19 cellular contexts compared by ENCODE assay signal in genomic region chr2:95075440-95075885, GRCh38. TPM values are rescaled to one million over a fixed set of nuclear protein-coding genes. Genes with fewer than 3 reads are reported as not detected.
A peak's percentile ranks its signal among the peaks of the same experiment; 100 is the strongest.
DNase-seq lines count a peak whose midpoint lies in the region; ATAC-seq and TF ChIP-seq lines count a peak whose summit lies in the region.
"Had no signal": no experiment of that assay in that cellular context is flagged by ENCODE, and none has a peak within 500 bp of the region (broad histone marks: within the 10 kb centered on the region; RNA-seq: fewer than 3 reads in every experiment).

No MANE protein-coding gene starts in this region.

- H2BK5ac ChIP-seq in neuronal stem cell (ENCODE audit: low read length): no peak overlapping the region

- H4K91ac ChIP-seq in neuronal stem cell (ENCODE audit: low read depth, low read length, poor library complexity): no peak overlapping the region

- H3K23ac ChIP-seq in neuronal stem cell (ENCODE audit: low read depth, low read length, poor library complexity): no peak overlapping the region

- ATAC-seq in activated naive CD8-positive, alpha-beta T cell treated with anti-CD3 and anti-CD28 coated beads, Interleukin-2, amount 10 ng/mL, durations not matched to agents 7 days and 5 days (ENCODE audit: low read depth): no peak
- ATAC-seq: A549, Panc1 had no signal

- H3K27me3 ChIP-seq in neuronal stem cell (ENCODE audit: control insufficient read depth in 3 of 3, insufficient read depth in 3 of 3, low read depth in 1 of 3, low read length in 3 of 3): peaks cover 0 to 8% (median 0%) of the 10 kb centered on the region in 3 experiments
- H3K27me3 ChIP-seq: colonic mucosa had no signal

- peaks cover 3% of the 10 kb centered on the region for H3K9me3 Mint-ChIP-seq in activated CD4-positive, alpha-beta T cell treated with anti-CD3 and anti-CD28 coated beads, Interleukin-2, amount 10 ng/mL, durations not matched to agents 7 days and 5 days
- H3K9me3 Mint-ChIP-seq in activated naive CD8-positive, alpha-beta T cell treated with anti-CD3 and anti-CD28 coated beads, Interleukin-2, amount 10 ng/mL, durations not matched to agents 7 days and 5 days: no peaks in the 10 kb centered on the region

- CTCF ChIA-PET in activated CD4-positive, alpha-beta T cell treated with anti-CD3 and anti-CD28 coated beads, Interleukin-2, amount 10 ng/mL, durations not matched to agents 7 days and 5 days (lab: Charles Lee): interaction anchor here (1.1 to 10.6 kb wide), 10 partner anchors 11 to 52 kb away, joined by 3 to 149 read pairs (median 13); partner anchors contain the start of genes MAL and MRPS5

- no peak overlapping the region for H3K18ac ChIP-seq in neuronal stem cell (ENCODE audit: low read length)

- WGBS in neuronal stem cell (ENCODE audit: extremely low coverage in 2 of 2, insufficient read length in 2 of 2, insufficient replicate concordance in 1 of 2), 2 donors: no CpG with 5 or more reads among the region's 6 CpGs

- H3K14ac ChIP-seq in neuronal stem cell (ENCODE audit: low read length): no peak overlapping the region

- peaks cover 84% of the 10 kb centered on the region for H3K4me1 Mint-ChIP-seq in activated CD4-positive, alpha-beta T cell treated with anti-CD3 and anti-CD28 coated beads, Interleukin-2, amount 10 ng/mL, durations not matched to agents 7 days and 5 days
- peaks cover 65% of the 10 kb centered on the region for H3K4me1 Mint-ChIP-seq in activated naive CD8-positive, alpha-beta T cell treated with anti-CD3 and anti-CD28 coated beads, Interleukin-2, amount 10 ng/mL, durations not matched to agents 7 days and 5 days

- peaks cover 1 to 2% of the 10 kb centered on the region in 2 donors for H3K4me1 ChIP-seq in neuronal stem cell (ENCODE audit: control insufficient read depth in 2 of 2, insufficient read depth in 1 of 2, low read depth in 1 of 2, low read length in 2 of 2)

- no peak overlapping the region for H3K27ac ChIP-seq in neuronal stem cell (replicated peaks; ENCODE audit: low read length)
- H3K27ac ChIP-seq: A549, colonic mucosa, tibial nerve had no signal

- H2AFZ ChIP-seq in neuronal stem cell (ENCODE audit: low read length): no peak overlapping the region

- no peak overlapping the region for H4K8ac ChIP-seq in neuronal stem cell (ENCODE audit: low read depth, low read length)

- H2BK120ac ChIP-seq in neuronal stem cell (ENCODE audit: low read depth, low read length): no peak overlapping the region

- H3K36me3 Mint-ChIP-seq in activated CD4-positive, alpha-beta T cell treated with anti-CD3 and anti-CD28 coated beads, Interleukin-2, amount 10 ng/mL, durations not matched to agents 7 days and 5 days (ENCODE audit: low read depth): peaks cover 26% of the 10 kb centered on the region
- H3K36me3 Mint-ChIP-seq in activated naive CD8-positive, alpha-beta T cell treated with anti-CD3 and anti-CD28 coated beads, Interleukin-2, amount 10 ng/mL, durations not matched to agents 7 days and 5 days: peaks cover 5% of the 10 kb centered on the region

- peak overlapping the region; percentile 88 for H3K4me3 Mint-ChIP-seq in activated CD4-positive, alpha-beta T cell treated with anti-CD3 and anti-CD28 coated beads, Interleukin-2, amount 10 ng/mL, durations not matched to agents 7 days and 5 days
- H3K4me3 Mint-ChIP-seq in activated naive CD8-positive, alpha-beta T cell treated with anti-CD3 and anti-CD28 coated beads, Interleukin-2, amount 10 ng/mL, durations not matched to agents 7 days and 5 days: peak overlapping the region; percentile 86

- H3K36me3 ChIP-seq in neuronal stem cell (replicated peaks in 1 of 2; ENCODE audit: control insufficient read depth in 2 of 2, insufficient read depth in 2 of 2, low read length in 2 of 2): no peaks in the 10 kb centered on the region
- H3K36me3 ChIP-seq: colonic mucosa, tibial nerve had no signal

- H2AK5ac ChIP-seq in neuronal stem cell (ENCODE audit: low read depth, low read length): peak overlapping the region; percentile 94

- in situ Hi-C loops in GM13976 (cut with MboI; ENCODE audit: low sequenced_read_pairs, unreplicated experiment): loop anchor here (10.0 kb wide), 1 partner anchor 61 kb away; no protein-coding TSS in a partner anchor
- in situ Hi-C loops in KBM-7 (cut with MboI; ENCODE audit: low pct_unique_long_range_greater_than_20kb, low sequenced_read_pairs): no loop called here
- in situ Hi-C loops in G401 (cut with HindIII; ENCODE audit: low sequenced_read_pairs): no loop called here

- no peak for DNase-seq in activated CD4-positive, alpha-beta T cell treated with anti-CD3 and anti-CD28 coated beads, Interleukin-2, amount 10 ng/mL, durations not matched to agents 7 days and 5 days
- DNase-seq in activated CD4-positive, alpha-beta T cell treated with anti-CD3 and anti-CD28 coated beads, Interleukin-2, amount 50 U/mL, for 48 hours: no peak
- DNase-seq in GM13976 (ENCODE audit: low spot score): peak; percentile 22
- DNase-seq in activated naive CD8-positive, alpha-beta T cell treated with anti-CD3 and anti-CD28 coated beads, Interleukin-2, amount 10 ng/mL, durations not matched to agents 7 days and 5 days: no peak
- no peak for DNase-seq in neuronal stem cell (ENCODE audit: low spot score)
- DNase-seq in NCI-H82 (lab: John Stamatoyannopoulos, UW): no peak
- no peak for DNase-seq in KBM-7
- DNase-seq in G401 (ENCODE audit: low spot score): no peak
- DNase-seq: activated effector memory CD4-positive, alpha-beta T cell treated with Interleukin-2 at 50 U/mL for 16 hours; colonic mucosa; hippocampal formation; islet precursor cell; mammary epithelial cell; NCI-H146 had no signal

- TF ChIP-seq CTCF in GM13976 (IDR thresholded peaks at IDR 0.05; ENCODE audit: borderline replicate concordance, control extremely low read depth, extremely low read depth, insufficient read depth, missing control alignments): no peak

- H3K27ac Mint-ChIP-seq in activated CD4-positive, alpha-beta T cell treated with anti-CD3 and anti-CD28 coated beads, Interleukin-2, amount 10 ng/mL, durations not matched to agents 7 days and 5 days: peak overlapping the region; percentile 98
- peak overlapping the region; percentile 95 for H3K27ac Mint-ChIP-seq in activated naive CD8-positive, alpha-beta T cell treated with anti-CD3 and anti-CD28 coated beads, Interleukin-2, amount 10 ng/mL, durations not matched to agents 7 days and 5 days

- no peak overlapping the region for H3K9ac ChIP-seq in neuronal stem cell (ENCODE audit: low read depth, low read length, poor library complexity)

- no peaks in the 10 kb centered on the region for H3K9me3 ChIP-seq in neuronal stem cell (replicated peaks in 1 of 2; ENCODE audit: control insufficient read depth in 2 of 2, insufficient read depth in 1 of 2, low read depth in 1 of 2, low read length in 2 of 2)
- H3K9me3 ChIP-seq: A549, colonic mucosa, tibial nerve had no signal

- no peak overlapping the region for H2BK12ac ChIP-seq in neuronal stem cell (ENCODE audit: low read length)

- POLR2A ChIA-PET in activated CD4-positive, alpha-beta T cell treated with anti-CD3 and anti-CD28 coated beads, Interleukin-2, amount 10 ng/mL, durations not matched to agents 7 days and 5 days (lab: Charles Lee): no interaction called here
- POLR2A ChIA-PET in activated naive CD8-positive, alpha-beta T cell treated with anti-CD3 and anti-CD28 coated beads, Interleukin-2, amount 10 ng/mL, durations not matched to agents 7 days and 5 days (lab: Charles Lee): interaction anchor here (0.7 to 10.3 kb wide), 8 partner anchors 15 to 89 kb away, joined by 4 to 358 read pairs (median 7); partner anchors contain the start of genes MAL and MRPS5

- H3K4ac ChIP-seq in neuronal stem cell (ENCODE audit: low read length): no peak overlapping the region

- no peaks in the 10 kb centered on the region for H3K27me3 Mint-ChIP-seq in activated CD4-positive, alpha-beta T cell treated with anti-CD3 and anti-CD28 coated beads, Interleukin-2, amount 10 ng/mL, durations not matched to agents 7 days and 5 days
- H3K27me3 Mint-ChIP-seq in activated naive CD8-positive, alpha-beta T cell treated with anti-CD3 and anti-CD28 coated beads, Interleukin-2, amount 10 ng/mL, durations not matched to agents 7 days and 5 days: peaks cover 3% of the 10 kb centered on the region

- H3K4me3 ChIP-seq in neuronal stem cell (ENCODE audit: low read length in 2 of 2): no peak overlapping the region
- H3K4me3 ChIP-seq: colonic mucosa, tibial nerve had no signal

- peak overlapping the region; percentile 39 for H2BK15ac ChIP-seq in neuronal stem cell (ENCODE audit: low read length)

- peaks cover 2% of the 10 kb centered on the region for H3K79me1 ChIP-seq in neuronal stem cell (ENCODE audit: low read depth, low read length)

- H3K4me2 ChIP-seq in neuronal stem cell (ENCODE audit: insufficient read depth, low read length, poor library complexity, severe bottlenecking): no peak overlapping the region

RNA-seq across cellular contexts. Expression of gene MRPS5, which starts 46.1 kb away (rescaled TPM):
- 10 to 100 TPM; 70.3 to 71.7 TPM for total RNA-seq in activated CD4-positive, alpha-beta T cell treated with anti-CD3 and anti-CD28 coated beads, Interleukin-2, amount 10 ng/mL, durations not matched to agents 7 days and 5 days
- 10 to 100 TPM; 75.2 to 79.3 TPM for total RNA-seq in activated naive CD8-positive, alpha-beta T cell treated with anti-CD3 and anti-CD28 coated beads, Interleukin-2, amount 10 ng/mL, durations not matched to agents 7 days and 5 days
- polyA plus RNA-seq in neuronal stem cell (2013, experiment 1 of 2): 67.1 TPM
- polyA plus RNA-seq in neuronal stem cell (2013, experiment 2 of 2): 65.8 TPM
- 76.7 and 85.7 TPM in 2 replicates for total RNA-seq in G401 (2014; rRNA removed; shearing (Covaris generic))

RNA-seq across cellular contexts. Expression of gene MAL, which starts 50.0 kb away (rescaled TPM):
- total RNA-seq in activated CD4-positive, alpha-beta T cell treated with anti-CD3 and anti-CD28 coated beads, Interleukin-2, amount 10 ng/mL, durations not matched to agents 7 days and 5 days: 100 to 1,000 TPM; 237 to 339 TPM
- 100 to 1,000 TPM; 174 to 184 TPM for total RNA-seq in activated naive CD8-positive, alpha-beta T cell treated with anti-CD3 and anti-CD28 coated beads, Interleukin-2, amount 10 ng/mL, durations not matched to agents 7 days and 5 days
- polyA plus RNA-seq in neuronal stem cell (2013, experiment 1 of 2): 0.18 TPM
- polyA plus RNA-seq in neuronal stem cell (2013, experiment 2 of 2): 0.19 TPM
- total RNA-seq in G401 (2014; rRNA removed; shearing (Covaris generic)): not detected in 2 replicates
- total RNA-seq: fibroblast of villous mesenchyme, mammary epithelial cell had no signal
- polyA plus RNA-seq: A549, mammary epithelial cell, neural cell had no signal

Comparison
In these comparisons a context has a peak if more than half of its experiments do, and no peak if none do; other contexts are left out.
1. RNA of gene MAL, which starts 50.0 kb away (total RNA-seq): 237 to 339 TPM in activated CD4-positive, alpha-beta T cell treated with anti-CD3 and anti-CD28 coated beads, Interleukin-2, amount 10 ng/mL, durations not matched to agents 7 days and 5 days and 174 to 184 TPM in activated naive CD8-positive, alpha-beta T cell treated with anti-CD3 and anti-CD28 coated beads, Interleukin-2, amount 10 ng/mL, durations not matched to agents 7 days and 5 days; not detected in G401; every median in the first group is over 100 times any median in the second.